ENCODE assay signal across 24 cellular contexts in the genomic region with DNA sequence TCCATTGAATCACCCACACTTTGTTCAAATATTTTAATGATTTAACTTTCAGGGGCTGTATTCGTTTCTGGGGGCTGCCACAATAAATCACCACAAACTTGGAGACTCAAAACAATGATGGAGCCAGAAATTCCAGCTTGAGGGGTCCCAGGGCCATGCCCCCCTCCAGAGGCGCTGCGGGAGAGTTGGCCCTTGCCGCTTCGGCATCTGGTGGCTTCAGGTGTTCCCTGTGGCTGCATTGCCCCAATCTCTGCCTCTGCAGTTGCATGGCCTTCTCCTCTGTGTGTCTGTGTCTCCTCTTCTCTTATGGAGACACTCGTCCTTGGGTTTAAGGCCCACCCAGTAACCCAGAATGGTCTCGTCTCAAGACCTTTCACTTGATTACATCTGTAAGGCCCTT.
"Had no signal": no experiment of that assay in that cellular context is flagged by ENCODE, and none has a peak within 500 bp of the region (broad histone marks: within the 10 kb centered on the region; RNA-seq: fewer than 3 reads in every experiment).

No MANE protein-coding gene starts in this region.

- ATAC-seq: effector memory CD8-positive, alpha-beta T cell; left ventricle myocardium superior; pancreas; right lobe of liver; stimulated activated memory B cell treated with anti-CD40 and anti-IgM and Interleukin-4, amounts not matched to agents 10 μg/mL and 1 μg/mL and 100 μg/mL, for 72 hours; stimulated activated naive CD8-positive, alpha-beta T cell treated with anti-CD3 and anti-CD28 coated beads, Interleukin-15, Interleukin-2, amounts not matched to agents 100 U/mL and 50 U/mL, for 24 hours had no signal

- H3K4me3 ChIP-seq: lung, pancreas, right lobe of liver, testis, tibial artery, upper lobe of left lung had no signal

- FAIRE-seq: frontal cortex, keratinocyte, pancreas, small intestine, urothelium cell line had no signal

- H3K27me3 ChIP-seq: neutrophil, pancreas, right lobe of liver, testis, tibial artery, upper lobe of left lung had no signal

- H3K27me3 Mint-ChIP-seq: effector memory CD8-positive, alpha-beta T cell; memory B cell had no signal

- H3K36me3 Mint-ChIP-seq: immature natural killer cell; memory B cell; stimulated activated memory B cell treated with anti-CD40 and anti-IgM and Interleukin-4, amounts not matched to agents 10 μg/mL and 1 μg/mL and 100 μg/mL, for 72 hours had no signal

- H3K4me1 ChIP-seq: pancreas, right lobe of liver, testis, tibial artery, upper lobe of left lung had no signal

- H3K9me3 ChIP-seq: neutrophil, pancreas, right lobe of liver, testis, tibial artery, upper lobe of left lung had no signal

- H3K9me3 Mint-ChIP-seq: effector memory CD8-positive, alpha-beta T cell; immature natural killer cell had no signal

- H3K4me3 Mint-ChIP-seq: effector memory CD8-positive, alpha-beta T cell; immature natural killer cell; memory B cell; stimulated activated memory B cell treated with anti-CD40 and anti-IgM and Interleukin-4, amounts not matched to agents 10 μg/mL and 1 μg/mL and 100 μg/mL, for 72 hours had no signal

- H3K27ac Mint-ChIP-seq: memory B cell, progenitor cell of endocrine pancreas had no signal

- DNase-seq: cerebellar nuclear complex; cortex of kidney; effector memory CD8-positive, alpha-beta T cell; hypothalamus; immature natural killer cell; left ventricle myocardium superior; right lobe of liver; small intestine; stimulated activated CD4-positive, alpha-beta T cell treated with anti-CD3 and anti-CD28 coated beads, Interleukin-12 subunit alpha, Interleukin-12 subunit beta, amount 100 ng/mL, for 4 hours; stimulated activated CD4-positive, alpha-beta T cell treated with anti-CD3 and anti-CD28 coated beads, Interleukin-4, amount 100 ng/mL, for 4 hours; stimulated activated naive CD8-positive, alpha-beta T cell treated with anti-CD3 and anti-CD28 coated beads, Interleukin-15, Interleukin-2, amounts not matched to agents 100 U/mL and 50 U/mL, for 24 hours; substantia nigra; testis; tibial artery; upper lobe of left lung had no signal

- H3K27ac ChIP-seq: neutrophil, pancreas, right lobe of liver, testis, tibial artery, upper lobe of left lung had no signal

- H3K36me3 ChIP-seq: neutrophil, pancreas, right lobe of liver, tibial artery, upper lobe of left lung had no signal

- H3K4me1 Mint-ChIP-seq: immature natural killer cell; memory B cell; stimulated activated memory B cell treated with anti-CD40 and anti-IgM and Interleukin-4, amounts not matched to agents 10 μg/mL and 1 μg/mL and 100 μg/mL, for 72 hours had no signal
